ENCODE assay signal across 9 cellular contexts in genomic region chr7:87152112-87152896, GRCh38.
DNase-seq lines count a peak whose midpoint lies in the region; ATAC-seq, FAIRE-seq and TF ChIP-seq lines count a peak whose summit lies in the region.
"Had no signal": no experiment of that assay in that cellular context is flagged by ENCODE, and none has a peak within 500 bp of the region (broad histone marks: within the 10 kb centered on the region; RNA-seq: fewer than 3 reads in every experiment).

TSS of gene DMTF1 (plus strand) at chr7:87152453. CDS start at chr7:87164942, 12,489 bp downstream.

- peak within 1 kb of the TSS; percentile 95 for H3K4me3 Mint-ChIP-seq in central memory CD8-positive, alpha-beta T cell

- no peaks in the 10 kb centered on the region for H3K9me3 Mint-ChIP-seq in central memory CD8-positive, alpha-beta T cell

- DNase-seq in AG09309 (ENCODE audit: low read depth): peak; percentile 80
- peak; percentile 82 to 92 for DNase-seq in NCI-H446 (lab: John Stamatoyannopoulos, UW)
- DNase-seq in activated CD4-positive, CD25-positive, alpha-beta regulatory T cell treated with anti-CD3 and anti-CD28 coated beads, Interleukin-2, amount 50 U/mL, for 16 hours (ENCODE audit: low read depth, low spot score): peak; percentile 69
- peak; percentile 64 to 72 for DNase-seq in central memory CD8-positive, alpha-beta T cell (ENCODE audit: low spot score in 2 of 2)
- DNase-seq in stimulated activated CD4-positive, alpha-beta T cell treated with anti-CD3 and anti-CD28 coated beads, Interleukin-12 subunit alpha, Interleukin-12 subunit beta, amount 100 ng/mL, for 4 hours: peak; percentile 86

- no peak for TF ChIP-seq CTCF in AG09309 (IDR thresholded peaks at IDR 0.05; ENCODE audit: control insufficient read depth, insufficient read depth, low read depth, low read length, missing control alignments)

- H3K36me3 Mint-ChIP-seq in central memory CD8-positive, alpha-beta T cell (ENCODE audit: insufficient read depth): peaks cover 17% of the 10 kb centered on the region

- H3K4me3 ChIP-seq in AG09309 (ENCODE audit: control insufficient read depth, low read depth, low read length): peak within 1 kb of the TSS; percentile 61

- no peaks in the 10 kb centered on the region for H3K27me3 Mint-ChIP-seq in central memory CD8-positive, alpha-beta T cell

- peak; percentile 64 for FAIRE-seq in islet of Langerhans (lab: Jason Lieb, UNC)
- FAIRE-seq: colon had no signal

- ATAC-seq in GM19025 (IDR thresholded peaks at IDR 0.05; ENCODE audit: low read depth, unreplicated experiment) (peak; percentile 85), HG03342 (IDR thresholded peaks at IDR 0.05; ENCODE audit: unreplicated experiment) (peak; percentile 81)
- ATAC-seq in central memory CD8-positive, alpha-beta T cell (replicated peaks; ENCODE audit: extremely low read depth, poor library complexity, severe bottlenecking): peak; percentile 79

- peaks cover 45% of the 10 kb centered on the region for H3K4me1 Mint-ChIP-seq in central memory CD8-positive, alpha-beta T cell

- H3K27ac Mint-ChIP-seq in central memory CD8-positive, alpha-beta T cell (ENCODE audit: low read depth): peak within 1 kb of the TSS; percentile 94

Comparison
In these comparisons a context has a peak if more than half of its experiments do, and no peak if none do; other contexts are left out.
1. Peak in every context shown above with its lines: DNase-seq, ATAC-seq and H3K4me3 ChIP-seq.